Comparison of ENCODE assay signal across 1 cellular context in genomic region chr1:38022810-38023209, GRCh38.
TF ChIP-seq lines count a peak whose summit lies in the region.

No MANE protein-coding gene starts in this region.

TF ChIP-seq in GM23338, 12 proteins besides CTCF, POLR2A, EP300 and RAD21 (continued from another document):
- TF ChIP-seq REST (IDR thresholded peaks at IDR 0.05; ENCODE audit: unreplicated experiment) (no peak), EZH2phosphoT487 (IDR thresholded peaks at IDR 0.05; ENCODE audit: unreplicated experiment) (no peak), EZH2 (IDR thresholded peaks at IDR 0.05; ENCODE audit: low read depth, unreplicated experiment) (no peak), STAT1 (IDR thresholded peaks at IDR 0.05; ENCODE audit: unreplicated experiment) (no peak), POLR2AphosphoS5 (IDR thresholded peaks at IDR 0.05; ENCODE audit: low read depth) (no peak), JUNB (IDR thresholded peaks at IDR 0.05; ENCODE audit: unreplicated experiment) (no peak), ZNF114 (CRISPR knock-in tag; IDR thresholded peaks at IDR 0.05) (no peak), ETS1 (IDR thresholded peaks at IDR 0.05) (no peak), ZNF462 (CRISPR knock-in tag; IDR thresholded peaks at IDR 0.05) (no peak), NANOG (IDR thresholded peaks at IDR 0.05; ENCODE audit: borderline replicate concordance) (no peak)
